Comparison of ENCODE assay signal across 10 cellular contexts in the genomic region with DNA sequence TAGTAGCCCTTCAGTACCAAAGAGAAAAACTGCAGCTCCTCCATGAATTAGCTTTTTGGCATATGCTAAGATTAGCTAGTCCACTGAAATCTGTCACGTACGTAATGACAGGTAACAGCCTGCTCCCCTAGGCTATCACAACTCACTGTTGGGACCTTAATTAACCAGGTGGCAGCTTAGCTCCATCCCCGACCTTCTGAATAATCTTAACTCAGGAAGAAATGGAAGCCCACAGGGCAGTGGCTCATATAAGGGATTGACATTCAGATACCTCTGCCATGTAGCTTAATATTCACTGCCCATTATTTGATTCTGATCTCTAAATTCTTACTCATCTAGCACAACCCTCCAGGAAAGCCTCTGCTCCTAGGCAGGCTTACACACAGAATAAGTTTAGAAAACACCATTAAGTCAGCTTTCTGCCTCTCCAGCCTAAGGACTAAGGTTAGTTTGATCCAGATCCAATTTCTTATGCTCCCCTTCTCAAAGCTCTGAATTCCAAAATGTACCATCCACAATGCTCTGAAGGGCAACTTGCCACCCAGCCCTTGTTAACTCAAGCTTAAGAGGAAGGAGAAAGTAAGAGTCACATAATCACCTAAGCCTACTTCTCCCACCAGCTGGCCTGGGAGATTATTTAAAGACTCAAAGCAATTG. TPM values are rescaled to one million over a fixed set of nuclear protein-coding genes. Genes with fewer than 3 reads are reported as not detected.
A peak's percentile ranks its signal among the peaks of the same experiment; 100 is the strongest.
DNase-seq lines count a peak whose midpoint lies in the region; ATAC-seq and TF ChIP-seq lines count a peak whose summit lies in the region.
"Had no signal": no experiment of that assay in that cellular context is flagged by ENCODE, and none has a peak within 500 bp of the region (broad histone marks: within the 10 kb centered on the region; RNA-seq: fewer than 3 reads in every experiment).

No MANE protein-coding gene starts in this region.

- H3K27me3 Mint-ChIP-seq in T-cell (no peaks in the 10 kb centered on the region), glutamatergic neuron (ENCODE audit: unreplicated experiment) (peaks cover 5% of the 10 kb centered on the region)

- H3K4me1 ChIP-seq in left ventricle myocardium inferior, result peaks cover 75% of the 10 kb centered on the region
- peaks cover 23 to 72% (median 53%) of the 10 kb centered on the region in 3 donors for H3K4me1 ChIP-seq in esophagus squamous epithelium

- H3K36me3 ChIP-seq in left ventricle myocardium inferior, result peaks cover 76% of the 10 kb centered on the region
- H3K36me3 ChIP-seq in esophagus squamous epithelium, result peaks cover 23 to 90% (median 36%) of the 10 kb centered on the region in 3 donors

- POLR2A ChIA-PET in T-cell (lab: Charles Lee), result interaction anchor here (0.5 to 4.4 kb wide), 8 partner anchors 13 to 248 kb away, joined by 3 to 33 read pairs (median 3); no protein-coding TSS in a partner anchor

- no peak for DNase-seq in left ventricle myocardium inferior
- no peak for DNase-seq in Right ventricle myocardium inferior (ENCODE audit: missing footprints)
- no peak for DNase-seq in T-cell
- DNase-seq in esophagus squamous epithelium (lab: John Stamatoyannopoulos, UW), result no peak
- DNase-seq in GDM1 (lab: John Stamatoyannopoulos, UW), result no peak
- DNase-seq in NCI-H2196 treated with DMSO at 0.1 percent for 48 hours (lab: John Stamatoyannopoulos, UW; ENCODE audit: unreplicated experiment), result no peak
- no peak for DNase-seq in glutamatergic neuron
- DNase-seq: mesendoderm, NCI-H226 had no signal

- ATAC-seq in Right ventricle myocardium inferior, result no peak
- ATAC-seq in T-cell (replicated peaks in 1 of 4), result no peak
- no peak for ATAC-seq in GM19351 (IDR thresholded peaks at IDR 0.05; ENCODE audit: unreplicated experiment)

- H3K4me1 Mint-ChIP-seq in T-cell (peaks cover 62 to 80% (median 68%) of the 10 kb centered on the region in 3 donors), glutamatergic neuron (ENCODE audit: low read depth, unreplicated experiment) (peaks cover 21% of the 10 kb centered on the region)

- H3K27ac ChIP-seq in left ventricle myocardium inferior (replicated peaks) (peak overlapping the region; percentile 3), esophagus squamous epithelium (peak overlapping the region in 3 of 4 donors; percentile 26 to 34 (median 30))

- H3K36me3 Mint-ChIP-seq in T-cell (peaks cover 74% of the 10 kb centered on the region), glutamatergic neuron (ENCODE audit: unreplicated experiment) (peaks cover 6% of the 10 kb centered on the region)

- H3K27ac Mint-ChIP-seq in T-cell, result peak overlapping the region; percentile 100
- no peak overlapping the region for H3K27ac Mint-ChIP-seq in glutamatergic neuron (ENCODE audit: unreplicated experiment)

- H3K4me3 Mint-ChIP-seq in T-cell (peak overlapping the region; percentile 98 to 99 (median 99)), glutamatergic neuron (ENCODE audit: unreplicated experiment) (no peak overlapping the region)

- CTCF ChIA-PET in T-cell (lab: Charles Lee), result interaction anchor here (0.5 to 4.7 kb wide), 17 partner anchors 9 to 193 kb away, joined by 3 to 40 read pairs (median 4); no protein-coding TSS in a partner anchor

- no peaks in the 10 kb centered on the region for H3K9me3 ChIP-seq in left ventricle myocardium inferior (replicated peaks)
- no peaks in the 10 kb centered on the region for H3K9me3 ChIP-seq in esophagus squamous epithelium

- H3K27me3 ChIP-seq in left ventricle myocardium inferior (ENCODE audit: low read depth), result no peaks in the 10 kb centered on the region
- H3K27me3 ChIP-seq in esophagus squamous epithelium, result no peaks in the 10 kb centered on the region

- WGBS in esophagus squamous epithelium, 2 donors, result 37 to 53% methylated on average over 3 of the region's 3 CpGs

- TF ChIP-seq POLR2A in esophagus squamous epithelium (IDR thresholded peaks at IDR 0.05), result no peak

- intact Hi-C loops in left ventricle myocardium inferior (cut with micrococcal nuclease) (no loop called here), Right ventricle myocardium inferior (cut with DNase I) (no loop called here), esophagus squamous epithelium (cut with DNase I) (no loop called here)

- peak overlapping the region; percentile 98 for H3K4me3 ChIP-seq in left ventricle myocardium inferior
- no peak overlapping the region for H3K4me3 ChIP-seq in esophagus squamous epithelium

- H3K9me3 Mint-ChIP-seq in T-cell, result no peaks in the 10 kb centered on the region
- peaks cover 2% of the 10 kb centered on the region for H3K9me3 Mint-ChIP-seq in glutamatergic neuron (ENCODE audit: unreplicated experiment)

- no peak for TF ChIP-seq CTCF in left ventricle myocardium inferior (IDR thresholded peaks at IDR 0.05; ENCODE audit: borderline replicate concordance)
- TF ChIP-seq CTCF in esophagus squamous epithelium (IDR thresholded peaks at IDR 0.05), result no peak
- no peak for TF ChIP-seq CTCF in glutamatergic neuron (IDR thresholded peaks at IDR 0.05; ENCODE audit: partially characterized antibody, unreplicated experiment)

RNA-seq across cellular contexts. Expression of gene HSPA8, which starts 5.0 kb away (rescaled TPM):
- total RNA-seq in left ventricle myocardium inferior (1,405 TPM), Right ventricle myocardium inferior (1,349 TPM), T-cell (1,000 to 10,000 TPM in 1 of 5 donors, 100 to 1,000 TPM in 4; 791 to 1,086 (median 843) TPM), esophagus squamous epithelium (1,000 to 10,000 TPM in 2 of 4 donors, 100 to 1,000 TPM in 2; 767 to 1,626 (median 1,046) TPM), glutamatergic neuron (ENCODE audit: unreplicated experiment) (1,228 TPM)
